8 cellular contexts compared by ENCODE assay signal in genomic region chr17:18225562-18226283, GRCh38. TPM values are rescaled to one million over a fixed set of nuclear protein-coding genes. Genes with fewer than 3 reads are reported as not detected.
DNase-seq lines count a peak whose midpoint lies in the region; ATAC-seq and TF ChIP-seq lines count a peak whose summit lies in the region.

LLGL1 (plus strand) TSS chr17:18225635; CDS start chr17:18225683, 48 bp downstream.

- peak; percentile 15 for DNase-seq in activated naive CD4-positive, alpha-beta T cell treated with anti-CD3 and anti-CD28 coated beads for 36 hours
- DNase-seq in activated naive CD4-positive, alpha-beta T cell (lab: John Stamatoyannopoulos, UW) = no peak
- no peak for DNase-seq in activated CD4-positive, alpha-beta memory T cell treated with anti-CD3 and anti-CD28 coated beads, Interleukin-2, amount 10 ng/mL, durations not matched to agents 7 days and 5 days
- no peak for DNase-seq in glutamatergic neuron
- DNase-seq in pulmonary artery endothelial cell (ENCODE audit: low read depth, low spot score) = no peak
- DNase-seq in stimulated activated CD8-positive, alpha-beta memory T cell treated with anti-CD3 and anti-CD28 coated beads, Interleukin-4, amount 100 ng/mL, for 48 hours = no peak
- no peak for DNase-seq in T1000 (lab: John Stamatoyannopoulos, UW)

- no peaks in the 10 kb centered on the region for H3K9me3 Mint-ChIP-seq in activated naive CD4-positive, alpha-beta T cell treated with anti-CD3 and anti-CD28 coated beads for 36 hours
- H3K9me3 Mint-ChIP-seq in activated CD4-positive, alpha-beta memory T cell treated with anti-CD3 and anti-CD28 coated beads, Interleukin-2, amount 10 ng/mL, durations not matched to agents 7 days and 5 days = no peaks in the 10 kb centered on the region
- H3K9me3 Mint-ChIP-seq in glutamatergic neuron (ENCODE audit: unreplicated experiment) = peaks cover 12% of the 10 kb centered on the region

- no peaks in the 10 kb centered on the region for H3K27me3 Mint-ChIP-seq in activated naive CD4-positive, alpha-beta T cell treated with anti-CD3 and anti-CD28 coated beads for 36 hours (ENCODE audit: low read depth)
- no peaks in the 10 kb centered on the region for H3K27me3 Mint-ChIP-seq in activated CD4-positive, alpha-beta memory T cell treated with anti-CD3 and anti-CD28 coated beads, Interleukin-2, amount 10 ng/mL, durations not matched to agents 7 days and 5 days
- peaks cover 10% of the 10 kb centered on the region for H3K27me3 Mint-ChIP-seq in glutamatergic neuron (ENCODE audit: unreplicated experiment)

- peak within 1 kb of the TSS; percentile 91 for H3K4me3 Mint-ChIP-seq in activated naive CD4-positive, alpha-beta T cell treated with anti-CD3 and anti-CD28 coated beads for 36 hours
- H3K4me3 Mint-ChIP-seq in activated CD4-positive, alpha-beta memory T cell treated with anti-CD3 and anti-CD28 coated beads, Interleukin-2, amount 10 ng/mL, durations not matched to agents 7 days and 5 days = peak within 1 kb of the TSS; percentile 95
- H3K4me3 Mint-ChIP-seq in glutamatergic neuron (ENCODE audit: unreplicated experiment) = peak within 1 kb of the TSS; percentile 97

- intact Hi-C loops in activated naive CD4-positive, alpha-beta T cell treated with anti-CD3 and anti-CD28 coated beads for 36 hours (cut with micrococcal nuclease) = loop anchor here (1.0 kb wide), 3 partner anchors 33 to 90 kb away; partner anchors contain the start of genes ALKBH5, FLII and SMCR8

- no peaks in the 10 kb centered on the region for H3K36me3 Mint-ChIP-seq in activated naive CD4-positive, alpha-beta T cell treated with anti-CD3 and anti-CD28 coated beads for 36 hours (ENCODE audit: low read depth)
- H3K36me3 Mint-ChIP-seq in activated CD4-positive, alpha-beta memory T cell treated with anti-CD3 and anti-CD28 coated beads, Interleukin-2, amount 10 ng/mL, durations not matched to agents 7 days and 5 days (ENCODE audit: low read depth) = no peaks in the 10 kb centered on the region
- H3K36me3 Mint-ChIP-seq in glutamatergic neuron (ENCODE audit: unreplicated experiment) = no peaks in the 10 kb centered on the region

- no peak for TF ChIP-seq CTCF in glutamatergic neuron (IDR thresholded peaks at IDR 0.05; ENCODE audit: partially characterized antibody, unreplicated experiment)

- peaks cover 24% of the 10 kb centered on the region for H3K4me1 Mint-ChIP-seq in activated naive CD4-positive, alpha-beta T cell treated with anti-CD3 and anti-CD28 coated beads for 36 hours (ENCODE audit: low read depth)
- peaks cover 29% of the 10 kb centered on the region for H3K4me1 Mint-ChIP-seq in activated CD4-positive, alpha-beta memory T cell treated with anti-CD3 and anti-CD28 coated beads, Interleukin-2, amount 10 ng/mL, durations not matched to agents 7 days and 5 days
- H3K4me1 Mint-ChIP-seq in glutamatergic neuron (ENCODE audit: low read depth, unreplicated experiment) = peaks cover 27% of the 10 kb centered on the region

- peak within 1 kb of the TSS; percentile 0 for H3K27ac Mint-ChIP-seq in activated naive CD4-positive, alpha-beta T cell treated with anti-CD3 and anti-CD28 coated beads for 36 hours
- H3K27ac Mint-ChIP-seq in activated CD4-positive, alpha-beta memory T cell treated with anti-CD3 and anti-CD28 coated beads, Interleukin-2, amount 10 ng/mL, durations not matched to agents 7 days and 5 days = peak within 1 kb of the TSS; percentile 81
- peak within 1 kb of the TSS; percentile 100 for H3K27ac Mint-ChIP-seq in glutamatergic neuron (ENCODE audit: unreplicated experiment)

- CTCF ChIA-PET in activated naive CD4-positive, alpha-beta T cell treated with anti-CD3 and anti-CD28 coated beads for 36 hours (lab: Charles Lee) = no interaction called here
- CTCF ChIA-PET in activated CD4-positive, alpha-beta memory T cell treated with anti-CD3 and anti-CD28 coated beads, Interleukin-2, amount 10 ng/mL, durations not matched to agents 7 days and 5 days (lab: Charles Lee) = no interaction called here

- POLR2A ChIA-PET in activated CD4-positive, alpha-beta memory T cell treated with anti-CD3 and anti-CD28 coated beads, Interleukin-2, amount 10 ng/mL, durations not matched to agents 7 days and 5 days (lab: Charles Lee) = interaction anchor here (0.6 to 1.9 kb wide), 4 partner anchors 12 to 42 kb away, joined by 3 to 4 read pairs (median 4); partner anchors contain the start of gene ALKBH5

- ATAC-seq in HG03342 (IDR thresholded peaks at IDR 0.05; ENCODE audit: unreplicated experiment) = peak; percentile 12

RNA-seq across cellular contexts. Expression of gene LLGL1, which starts in this region (rescaled TPM):
- total RNA-seq in activated naive CD4-positive, alpha-beta T cell treated with anti-CD3 and anti-CD28 coated beads for 36 hours = 10 to 100 TPM; 14.8 to 15.0 TPM
- total RNA-seq in activated CD4-positive, alpha-beta memory T cell treated with anti-CD3 and anti-CD28 coated beads, Interleukin-2, amount 10 ng/mL, durations not matched to agents 7 days and 5 days = 10 to 100 TPM; 22.8 to 22.9 TPM
- total RNA-seq in glutamatergic neuron (ENCODE audit: unreplicated experiment) = 84.6 TPM
- total RNA-seq in pulmonary artery endothelial cell = 35.4 and 36.4 TPM in 2 replicates

Comparison
In these comparisons a context has a peak if more than half of its experiments do, and no peak if none do; other contexts are left out.
1. H3K27ac Mint-ChIP-seq: peak in every context shown above with its lines; median percentile 100 in glutamatergic neuron; 81 in activated CD4-positive, alpha-beta memory T cell treated with anti-CD3 and anti-CD28 coated beads, Interleukin-2, amount 10 ng/mL, durations not matched to agents 7 days and 5 days; 0 in activated naive CD4-positive, alpha-beta T cell treated with anti-CD3 and anti-CD28 coated beads for 36 hours.